Comparison of ENCODE assay signal across 1 cellular context in genomic region chr1:152879559-152880198, GRCh38.
A peak's percentile ranks its signal among the peaks of the same experiment; 100 is the strongest.
TF ChIP-seq lines count a peak whose summit lies in the region.

No MANE protein-coding gene starts in this region.

TF ChIP-seq in HepG2, 621 proteins besides CTCF, POLR2A, EP300 and RAD21:
- TF ChIP-seq CCAR2 (optimal IDR thresholded peaks at IDR 0.05; ENCODE audit: low read depth, low read length) (no peak), CEBPB (IDR thresholded peaks at IDR 0.05; ENCODE audit: borderline replicate concordance, low read depth, low read length) (peak; percentile 68)
